Comparison of ENCODE assay signal across 8 cellular contexts in the genomic region with DNA sequence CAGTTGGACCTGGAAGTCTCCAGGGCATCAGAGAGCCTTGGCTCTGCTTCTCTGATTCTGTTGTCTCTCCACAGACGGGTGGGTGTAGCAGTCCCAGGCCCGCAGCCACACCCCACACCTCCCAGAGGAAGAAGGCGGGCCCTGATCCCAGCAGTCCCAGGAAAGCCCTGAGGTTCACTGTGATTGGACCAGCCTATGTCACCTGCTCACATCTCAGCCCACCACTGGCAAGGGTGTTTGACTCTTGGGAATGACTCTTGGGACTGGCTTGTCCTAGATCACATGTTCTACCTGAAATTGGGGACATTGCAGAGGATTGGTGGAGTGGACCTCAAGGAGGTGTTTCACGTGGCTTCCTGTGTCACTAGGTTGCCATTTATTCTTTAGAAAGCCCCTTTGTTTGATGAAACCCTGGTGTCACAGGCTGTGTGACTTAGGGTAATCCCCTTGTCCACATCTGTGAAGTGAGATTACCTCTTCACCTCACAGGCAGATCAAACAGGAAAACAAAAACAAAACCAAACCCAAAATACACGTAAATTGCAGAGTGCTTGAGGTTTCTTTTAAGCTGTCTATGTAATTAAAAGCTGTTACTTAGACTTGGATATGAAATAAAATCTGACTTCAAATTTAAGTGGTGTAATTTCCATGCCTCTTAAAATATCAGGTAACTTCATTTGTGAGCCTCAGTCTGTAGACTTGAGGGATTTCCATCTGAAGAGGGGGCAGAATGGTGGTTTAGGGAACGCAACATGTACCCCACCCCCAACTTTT. TPM values are rescaled to one million over a fixed set of nuclear protein-coding genes. Genes with fewer than 3 reads are reported as not detected.
DNase-seq lines count a peak whose midpoint lies in the region; ATAC-seq and TF ChIP-seq lines count a peak whose summit lies in the region.

No MANE protein-coding gene starts in this region.

- peak overlapping the region; percentile 53 for H3K4me3 Mint-ChIP-seq in activated CD8-positive, alpha-beta memory T cell treated with anti-CD3 and anti-CD28 coated beads, Interleukin-2, amount 10 ng/mL, durations not matched to agents 7 days and 5 days

- TF ChIP-seq CTCF in body of pancreas (IDR thresholded peaks at IDR 0.05), result no peak

- no peak for TF ChIP-seq POLR2A in body of pancreas (IDR thresholded peaks at IDR 0.05)

- H3K9me3 ChIP-seq in body of pancreas, result no peaks in the 10 kb centered on the region

- H3K18ac ChIP-seq in mesendoderm (ENCODE audit: low read length), result peak overlapping the region; percentile 71

- peaks cover 59% of the 10 kb centered on the region for H3K79me2 ChIP-seq in mesendoderm (ENCODE audit: control insufficient read depth, insufficient read depth, low read length)

- no peak overlapping the region for H3K4ac ChIP-seq in mesendoderm (ENCODE audit: low read depth, low read length)

- no peak overlapping the region for H3K4me2 ChIP-seq in mesendoderm (ENCODE audit: low read length)

- no peak overlapping the region for H2BK120ac ChIP-seq in mesendoderm (ENCODE audit: low read depth, low read length)

- WGBS in mesendoderm (ENCODE audit: extremely low coverage, insufficient coverage, low lambda C conversion rate), result no CpG with 5 or more reads among the region's 6 CpGs
- 67 to 74% methylated on average over 6 of the region's 6 CpGs for WGBS in body of pancreas, 2 donors

- H2AK5ac ChIP-seq in mesendoderm (ENCODE audit: low read length), result peak overlapping the region; percentile 55

- H4K8ac ChIP-seq in mesendoderm (ENCODE audit: low read depth, low read length), result no peak overlapping the region

- CTCF ChIA-PET in activated CD8-positive, alpha-beta memory T cell treated with anti-CD3 and anti-CD28 coated beads, Interleukin-2, amount 10 ng/mL, durations not matched to agents 7 days and 5 days (lab: Charles Lee), result interaction anchor here (1.0 to 1.1 kb wide), 4 partner anchors 10 to 27 kb away, joined by 3 to 6 read pairs (median 3); no protein-coding TSS in a partner anchor

- H3K4me3 ChIP-seq in mesendoderm (ENCODE audit: low read length) (no peak overlapping the region), body of pancreas (no peak overlapping the region)

- no peak overlapping the region for H2BK5ac ChIP-seq in mesendoderm (ENCODE audit: low read length)

- no peaks in the 10 kb centered on the region for H3K9me3 Mint-ChIP-seq in activated CD8-positive, alpha-beta memory T cell treated with anti-CD3 and anti-CD28 coated beads, Interleukin-2, amount 10 ng/mL, durations not matched to agents 7 days and 5 days (ENCODE audit: low read depth)

- peaks cover 44% of the 10 kb centered on the region for H3K4me1 Mint-ChIP-seq in activated CD8-positive, alpha-beta memory T cell treated with anti-CD3 and anti-CD28 coated beads, Interleukin-2, amount 10 ng/mL, durations not matched to agents 7 days and 5 days

- peaks cover 19% of the 10 kb centered on the region for H3K27me3 Mint-ChIP-seq in activated CD8-positive, alpha-beta memory T cell treated with anti-CD3 and anti-CD28 coated beads, Interleukin-2, amount 10 ng/mL, durations not matched to agents 7 days and 5 days

- H3K27me3 ChIP-seq in mesendoderm (ENCODE audit: insufficient read depth, low read length, poor library complexity) (no peaks in the 10 kb centered on the region), body of pancreas (no peaks in the 10 kb centered on the region)

- H4K5ac ChIP-seq in mesendoderm (ENCODE audit: low read length), result no peak overlapping the region

- peaks cover 25% of the 10 kb centered on the region for H3K79me1 ChIP-seq in mesendoderm (ENCODE audit: low read length)

- intact Hi-C loops in body of pancreas (cut with DNase I), result no loop called here

- H3K36me3 Mint-ChIP-seq in activated CD8-positive, alpha-beta memory T cell treated with anti-CD3 and anti-CD28 coated beads, Interleukin-2, amount 10 ng/mL, durations not matched to agents 7 days and 5 days, result peaks cover 3% of the 10 kb centered on the region

- H3K27ac ChIP-seq in mesendoderm (ENCODE audit: low read depth, low read length) (no peak overlapping the region), body of pancreas (peak overlapping the region in 1 of 4 donors; percentile 47)

- peak overlapping the region; percentile 22 for H3K56ac ChIP-seq in mesendoderm (ENCODE audit: low read length)

- H3K23ac ChIP-seq in mesendoderm (ENCODE audit: low read length), result peak overlapping the region; percentile 15

- peak; percentile 93 for ATAC-seq in activated CD8-positive, alpha-beta memory T cell treated with anti-CD3 and anti-CD28 coated beads, Interleukin-2, amount 10 ng/mL, durations not matched to agents 7 days and 5 days
- ATAC-seq in HG02884 (IDR thresholded peaks at IDR 0.05; ENCODE audit: unreplicated experiment) (peak; percentile 98), body of pancreas (no peak)

- H3K9ac ChIP-seq in mesendoderm (ENCODE audit: low read length), result no peak overlapping the region

- peak overlapping the region; percentile 73 for H3K27ac Mint-ChIP-seq in activated CD8-positive, alpha-beta memory T cell treated with anti-CD3 and anti-CD28 coated beads, Interleukin-2, amount 10 ng/mL, durations not matched to agents 7 days and 5 days

- H3K4me1 ChIP-seq in mesendoderm (ENCODE audit: control insufficient read depth, low read depth, low read length), result peaks cover 28% of the 10 kb centered on the region
- peaks cover 22% of the 10 kb centered on the region for H3K4me1 ChIP-seq in body of pancreas

- H3K36me3 ChIP-seq in mesendoderm (ENCODE audit: control insufficient read depth, insufficient read depth, low read length) (no peaks in the 10 kb centered on the region), body of pancreas (replicated peaks in 1 of 2; ENCODE audit: insufficient read depth in 1 of 2, low read depth in 2 of 2) (no peaks in the 10 kb centered on the region)

- no peak overlapping the region for H2BK15ac ChIP-seq in mesendoderm (replicated peaks; ENCODE audit: low read depth)

- peak; percentile 69 for DNase-seq in activated CD8-positive, alpha-beta memory T cell treated with anti-CD3 and anti-CD28 coated beads, Interleukin-2, amount 10 ng/mL, durations not matched to agents 7 days and 5 days
- DNase-seq in activated CD8-positive, alpha-beta memory T cell treated with anti-CD3 and anti-CD28 coated beads, Interleukin-2, amount 50 U/mL, for 48 hours, result no peak
- DNase-seq in T-helper 22 cell (ENCODE audit: low read depth) (peak; percentile 18), mesendoderm (peak; percentile 70), body of pancreas (no peak), amniotic stem cell (lab: John Stamatoyannopoulos, UW) (no peak), NCI-H345 (lab: John Stamatoyannopoulos, UW) (no peak)

RNA-seq across cellular contexts. Expression of a gene that starts 26.7 kb away (rescaled TPM):
- total RNA-seq in activated CD8-positive, alpha-beta memory T cell treated with anti-CD3 and anti-CD28 coated beads, Interleukin-2, amount 10 ng/mL, durations not matched to agents 7 days and 5 days, result 10 to 100 TPM in 1 of 2 experiments, 1 to 10 TPM in 1; 9.8 to 13.2 TPM
- 26.8 TPM for polyA plus RNA-seq in mesendoderm (2013, experiment 1 of 2)
- polyA plus RNA-seq in mesendoderm (2013, experiment 2 of 2), result 26.5 TPM
- 100 to 1,000 TPM; 104 to 121 TPM for total RNA-seq in body of pancreas

Comparison
In these comparisons a context has a peak if more than half of its experiments do, and no peak if none do; other contexts are left out.
1. DNase-seq: peak in activated CD8-positive, alpha-beta memory T cell treated with anti-CD3 and anti-CD28 coated beads, Interleukin-2, amount 10 ng/mL, durations not matched to agents 7 days and 5 days (single experiment), T-helper 22 cell (single experiment) and mesendoderm (single experiment); none in activated CD8-positive, alpha-beta memory T cell treated with anti-CD3 and anti-CD28 coated beads, Interleukin-2, amount 50 U/mL, for 48 hours (single experiment), body of pancreas (0 of 4), amniotic stem cell (single experiment) and NCI-H345 (single experiment).
2. RNA of a gene that starts 26.7 kb away (total RNA-seq): 104 to 121 TPM in body of pancreas; 9.8 to 13.2 TPM in activated CD8-positive, alpha-beta memory T cell treated with anti-CD3 and anti-CD28 coated beads, Interleukin-2, amount 10 ng/mL, durations not matched to agents 7 days and 5 days; every median in the first group is over 4 times any median in the second.